In the genomic region with DNA sequence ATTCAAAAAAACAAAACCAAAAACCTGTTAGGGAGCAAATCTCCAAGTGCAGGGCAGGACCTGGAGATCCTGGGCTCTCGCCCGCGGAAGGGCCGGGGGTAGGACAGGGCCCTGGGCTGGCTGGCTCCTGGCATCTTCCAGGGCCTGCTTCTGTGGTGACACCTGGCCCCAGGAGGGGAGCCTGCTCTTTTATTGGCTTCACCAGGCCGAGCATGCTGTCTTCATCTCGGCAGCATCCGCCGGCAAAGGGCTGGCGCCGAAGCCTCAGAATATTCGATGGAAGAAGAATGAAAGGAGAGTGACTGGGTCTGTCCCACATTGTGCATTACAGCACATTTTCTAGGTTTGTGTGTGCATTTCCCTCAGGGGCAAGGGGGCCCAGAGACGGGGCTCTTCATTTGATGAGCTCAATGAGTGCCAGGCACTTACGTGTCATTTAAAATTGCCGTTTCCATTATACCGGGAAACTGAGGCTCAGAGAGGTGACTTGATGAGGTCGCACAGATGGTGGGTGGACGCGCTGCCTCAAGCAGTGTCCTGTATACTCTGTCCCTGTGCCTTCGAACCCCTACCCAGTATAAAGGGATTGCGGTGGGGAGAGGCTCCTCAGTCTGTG, we compare ENCODE assay signal across 8 cellular contexts.
DNase-seq lines count a peak whose midpoint lies in the region; ATAC-seq, FAIRE-seq and TF ChIP-seq lines count a peak whose summit lies in the region.

No MANE protein-coding gene starts in this region.

- H3K4me2 ChIP-seq in BLaER1 (peak overlapping the region; percentile 97), K562 (ENCODE audit: insufficient read depth, low read length) (peak overlapping the region; percentile 83)

- H2AFZ ChIP-seq in K562 (ENCODE audit: low read depth, low read length) = peak overlapping the region; percentile 85

- H3K4me3 Mint-ChIP-seq in IgD-negative memory B cell = peak overlapping the region; percentile 57 to 98 (median 93)

- CTCF ChIA-PET in K562 (lab: Yijun Ruan, JAX; ENCODE audit: low intra/inter-chr PET ratio) = interaction anchor here (0.6 kb wide), 1 partner anchor 1134 kb away, joined by 3 read pairs; no protein-coding TSS in a partner anchor

- no peak for DNase-seq in K562 (ENCODE audit: extremely low read depth in 1 of 4, low spot score in 3 of 4)
- DNase-seq in left lobe of liver (ENCODE audit: low spot score) = peak; percentile 48
- no peak for DNase-seq in NCI-H2029 (lab: John Stamatoyannopoulos, UW)
- no peak for DNase-seq in DMS114 treated with DMSO at 0.1 percent for 48 hours (lab: John Stamatoyannopoulos, UW; ENCODE audit: unreplicated experiment)

- H3K27ac ChIP-seq in BLaER1 (peak overlapping the region; percentile 97), K562 (ENCODE audit: extremely low read depth, low read depth, low read length) (peak overlapping the region; percentile 85), temporal lobe (ENCODE audit: low read depth, low read length) (peak overlapping the region; percentile 45)

- POLR2A ChIA-PET in K562 (lab: Yijun Ruan, JAX) = interaction anchor here (0.6 to 1.5 kb wide), 3 partner anchors 9 to 160 kb away, joined by 4 to 5 read pairs (median 4); no protein-coding TSS in a partner anchor

- H3K9ac ChIP-seq in BLaER1 (peak overlapping the region; percentile 93), K562 (ENCODE audit: insufficient read depth in 1 of 2, low read depth in 2 of 2, low read length in 2 of 2) (peak overlapping the region; percentile 85 to 87)

- no peaks in the 10 kb centered on the region for H3K79me2 ChIP-seq in K562 (ENCODE audit: control insufficient read depth, insufficient read depth, low read length)

- BruUV-seq in K562 (replicated peaks; lab: Mats Ljungman, UMichigan) = TSS peak; percentile 75

- H3K4me3 ChIP-seq in BLaER1 = peak overlapping the region; percentile 73
- peak overlapping the region; percentile 75 for H3K4me3 ChIP-seq in K562

- H3K36me3 Mint-ChIP-seq in IgD-negative memory B cell = no peaks in the 10 kb centered on the region

- in situ Hi-C loops in K562 (cut with MboI) = no loop called here

- H3K4me1 ChIP-seq in BLaER1 (peaks cover 26% of the 10 kb centered on the region), K562 (replicated peaks in 1 of 2; ENCODE audit: control insufficient read depth in 2 of 2, insufficient read depth in 2 of 2, low read length in 2 of 2) (peaks cover 9 to 23% of the 10 kb centered on the region in 2 experiments; a peak in 4 of 5 replicates)

- H3K4me1 Mint-ChIP-seq in IgD-negative memory B cell = peaks cover 6 to 10% (median 8%) of the 10 kb centered on the region in 3 donors

- H3K9me3 Mint-ChIP-seq in IgD-negative memory B cell = no peaks in the 10 kb centered on the region

- H3K27me3 Mint-ChIP-seq in IgD-negative memory B cell = no peaks in the 10 kb centered on the region

- TF ChIP-seq CTCF in K562 (IDR thresholded peaks at IDR 0.05 in 2 of 3, conservative IDR thresholded peaks at IDR 0.05 in 1 of 3; ENCODE audit: insufficient read depth in 2 of 3, low read depth in 1 of 3, low read length in 3 of 3) = no peak

- no peak for ATAC-seq in K562
- no peak for ATAC-seq in left lobe of liver
- ATAC-seq in HG03280 (IDR thresholded peaks at IDR 0.05; ENCODE audit: unreplicated experiment) = no peak

- no peak for FAIRE-seq in K562 (lab: Jason Lieb, UNC)

- no peaks in the 10 kb centered on the region for H3K9me1 ChIP-seq in K562 (ENCODE audit: control insufficient read depth, insufficient read depth, low read length)

- H3K9me3 ChIP-seq in BLaER1 (no peaks in the 10 kb centered on the region), K562 (replicated peaks; ENCODE audit: control insufficient read depth, insufficient read depth, low read depth, low read length) (no peaks in the 10 kb centered on the region)

- H4K20me1 ChIP-seq in BLaER1 (no peaks in the 10 kb centered on the region), K562 (replicated peaks; ENCODE audit: control insufficient read depth, insufficient read depth, low read length) (no peaks in the 10 kb centered on the region)

- H3K36me3 ChIP-seq in BLaER1 = no peaks in the 10 kb centered on the region
- no peaks in the 10 kb centered on the region for H3K36me3 ChIP-seq in K562 (ENCODE audit: control insufficient read depth, insufficient read depth, low read length)

- 44% methylated on average over 19 of the region's 20 CpGs for WGBS in K562 (ENCODE audit: insufficient coverage, low coverage, missing lambda C conversion rate)

- no peaks in the 10 kb centered on the region for H3K27me3 ChIP-seq in BLaER1
- H3K27me3 ChIP-seq in K562 (ENCODE audit: control insufficient read depth in 2 of 2, insufficient read depth in 2 of 2, low read length in 2 of 2) = no peaks in the 10 kb centered on the region

- TF ChIP-seq EP300 in K562 (IDR thresholded peaks at IDR 0.05; ENCODE audit: low read length) = no peak

- H3K27ac Mint-ChIP-seq in IgD-negative memory B cell = peak overlapping the region; percentile 81 to 97 (median 86)

- intact Hi-C loops in K562 (cut with micrococcal nuclease) = no loop called here

- TF ChIP-seq POLR2A in K562 (conservative IDR thresholded peaks at IDR 0.05) = no peak

- no peak for TF ChIP-seq RAD21 in K562 (CRISPR knock-in tag; conservative IDR thresholded peaks at IDR 0.05 in 1 of 2, IDR thresholded peaks at IDR 0.05 in 1 of 2)

TF ChIP-seq in K562, 482 proteins besides CTCF, POLR2A, EP300 and RAD21 (continues in another document):
- no peak for TF ChIP-seq CBX8 (IDR thresholded peaks at IDR 0.05; ENCODE audit: borderline replicate concordance, extremely low read depth, low read depth, low read length, poor library complexity, severe bottlenecking)
- TF ChIP-seq DIDO1 (tag; IDR thresholded peaks at IDR 0.05; ENCODE audit: low read depth) = no peak
- TF ChIP-seq ZBTB1 (CRISPR knock-in tag; IDR thresholded peaks at IDR 0.05; ENCODE audit: borderline replicate concordance, low read depth) = 0 out of 2 replicates have a peak, but pooled peaks have one; percentile 60
- peak in 1 of 2 experiments; percentile 33; a peak in 1 of 4 replicates for TF ChIP-seq MLLT1 (IDR thresholded peaks at IDR 0.05)
- no peak for TF ChIP-seq DPF2 (IDR thresholded peaks at IDR 0.05)
- TF ChIP-seq FOXO4 (CRISPR knock-in tag; IDR thresholded peaks at IDR 0.05) = no peak

Comparison
In these comparisons a context has a peak if more than half of its experiments do, and no peak if none do; other contexts are left out.
1. H3K27ac ChIP-seq: peak in every context shown above with its lines; median percentile 97 in BLaER1; 85 in K562; 45 in temporal lobe.